Comparison of ENCODE assay signal across 8 cellular contexts in the genomic region with DNA sequence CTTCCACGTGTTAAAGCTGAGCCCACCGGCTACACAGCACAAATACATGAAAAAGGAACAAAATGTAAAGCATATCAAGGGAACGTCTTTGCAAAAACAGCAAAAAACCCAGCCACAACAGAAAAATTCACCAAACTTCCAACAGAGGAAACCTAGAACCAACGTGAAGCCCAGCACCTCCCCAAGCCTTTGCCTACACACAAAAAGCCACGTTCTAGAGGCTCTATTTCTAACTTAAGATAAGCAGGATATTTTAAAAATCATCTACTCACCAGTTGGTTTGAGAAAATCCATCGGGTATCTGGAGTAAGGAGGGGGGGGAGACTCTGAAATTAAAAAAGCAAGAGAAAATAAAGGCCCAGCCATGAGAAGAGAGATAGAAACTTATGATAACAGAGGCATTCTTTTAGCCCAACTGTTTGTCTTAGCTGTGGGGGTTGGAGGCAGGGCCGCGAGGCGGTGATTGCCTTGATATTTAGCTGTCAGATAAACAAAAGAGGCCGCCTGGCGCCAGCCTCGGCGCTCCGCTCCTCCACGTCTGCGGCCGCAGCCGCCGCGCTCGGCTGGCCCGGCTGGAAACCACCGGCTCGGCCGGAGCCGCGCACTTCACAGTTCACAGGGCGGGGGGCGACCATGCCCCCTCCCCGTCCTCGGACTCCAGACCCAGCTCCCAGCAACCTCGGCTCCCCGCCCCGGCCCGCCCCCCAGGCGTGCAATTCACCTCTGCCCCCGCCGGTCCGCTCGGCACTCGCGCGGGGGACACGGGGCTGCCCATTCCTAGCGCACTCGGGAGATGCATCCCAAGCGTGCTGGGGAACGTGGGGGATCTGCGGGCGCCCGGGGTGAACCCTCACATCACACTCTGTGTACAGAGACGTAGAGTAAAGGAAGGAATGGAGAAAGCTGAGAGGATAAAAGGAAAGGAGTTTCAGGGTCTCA.
A peak's percentile ranks its signal among the peaks of the same experiment; 100 is the strongest.
DNase-seq lines count a peak whose midpoint lies in the region; ATAC-seq, FAIRE-seq and TF ChIP-seq lines count a peak whose summit lies in the region.

No MANE protein-coding gene starts in this region.

- no peak for DNase-seq in GM18507 (ENCODE audit: extremely low spot score, insufficient read length, low read depth)
- peak; percentile 62 for DNase-seq in NCI-H526 treated with DMSO at 0.1 percent for 48 hours (lab: John Stamatoyannopoulos, UW)
- DNase-seq in activated effector memory CD4-positive, alpha-beta T cell treated with anti-CD3 and anti-CD28 coated beads, Interleukin-2, amount 50 U/mL, for 16 hours: peak; percentile 80
- DNase-seq in foreskin fibroblast: peak in 1 of 2 donors; percentile 71
- no peak for DNase-seq in RKO (ENCODE audit: low spot score)

- H3K9me3 ChIP-seq in neuron (ENCODE audit: low read length): no peaks in the 10 kb centered on the region

- H2AFZ ChIP-seq in neuron (ENCODE audit: low read depth, low read length): no peak overlapping the region

- no peaks in the 10 kb centered on the region for H3K27me3 ChIP-seq in neuron (ENCODE audit: insufficient read depth, low read length)

- ATAC-seq in GM19035 (IDR thresholded peaks at IDR 0.05; ENCODE audit: unreplicated experiment): no peak

- 0 out of 2 replicates have a peak, but pooled peaks have one; percentile 4 for TF ChIP-seq CTCF in 22Rv1 (IDR thresholded peaks at IDR 0.05)
- TF ChIP-seq CTCF in foreskin fibroblast (IDR thresholded peaks at IDR 0.05; ENCODE audit: low read depth, low read length): no peak

- H3K4me1 ChIP-seq in neuron (ENCODE audit: insufficient read depth, low read length): peaks cover 27% of the 10 kb centered on the region

- H3K27ac ChIP-seq in 22Rv1: peak overlapping the region; percentile 94

- peak; percentile 72 for FAIRE-seq in GM18507 (lab: Jason Lieb, UNC)

- H3K36me3 ChIP-seq in neuron (ENCODE audit: insufficient read depth, low read length): no peaks in the 10 kb centered on the region

- peak overlapping the region; percentile 85 to 95 for H3K4me3 ChIP-seq in foreskin fibroblast (ENCODE audit: low read depth in 1 of 2, low read length in 2 of 2)
- peak overlapping the region; percentile 58 for H3K4me3 ChIP-seq in neuron (ENCODE audit: low read length)

Comparison
In these comparisons a context has a peak if more than half of its experiments do, and no peak if none do; other contexts are left out.
1. DNase-seq: peak in NCI-H526 treated with DMSO at 0.1 percent for 48 hours (single experiment) and activated effector memory CD4-positive, alpha-beta T cell treated with anti-CD3 and anti-CD28 coated beads, Interleukin-2, amount 50 U/mL, for 16 hours (single experiment); none in GM18507 (single experiment) and RKO (single experiment).